ENCODE assay signal across 10 cellular contexts in genomic region chr9:33124716-33125378, GRCh38. TPM values are rescaled to one million over a fixed set of nuclear protein-coding genes. Genes with fewer than 3 reads are reported as not detected.
DNase-seq lines count a peak whose midpoint lies in the region; ATAC-seq and TF ChIP-seq lines count a peak whose summit lies in the region.
"Had no signal": no experiment of that assay in that cellular context is flagged by ENCODE, and none has a peak within 500 bp of the region (broad histone marks: within the 10 kb centered on the region; RNA-seq: fewer than 3 reads in every experiment).

No MANE protein-coding gene starts in this region.

- no peaks in the 10 kb centered on the region for H3K27me3 ChIP-seq in tibial nerve

- TF ChIP-seq EP300 in tibial nerve (IDR thresholded peaks at IDR 0.05), result no peak

- H3K9me3 ChIP-seq in tibial nerve, result no peaks in the 10 kb centered on the region

- H3K4me3 Mint-ChIP-seq in mesothelial cell of epicardium, result no peak overlapping the region

- peaks cover 12% of the 10 kb centered on the region for H3K4me1 Mint-ChIP-seq in mesothelial cell of epicardium

- H3K27ac ChIP-seq in tibial nerve, result peak overlapping the region in 1 of 4 donors; percentile 17

- DNase-seq in mesothelial cell of epicardium (ENCODE audit: low spot score in 2 of 2, unreplicated experiment in 2 of 2) (no peak), tibial nerve (ENCODE audit: low spot score in 2 of 2) (no peak), left lobe of liver (ENCODE audit: low spot score) (no peak), amniotic stem cell (lab: John Stamatoyannopoulos, UW) (no peak)
- DNase-seq: activated CD4-positive, CD25-positive, alpha-beta regulatory T cell treated with anti-CD3 and anti-CD28 coated beads, Interleukin-2, amount 50 U/mL, for 72 hours; NCI-H1048 had no signal

- no peak for TF ChIP-seq POLR2A in tibial nerve (IDR thresholded peaks at IDR 0.05)

- ATAC-seq in GM19467 (IDR thresholded peaks at IDR 0.05; ENCODE audit: unreplicated experiment) (peak; percentile 39), HG03469 (IDR thresholded peaks at IDR 0.05; ENCODE audit: unreplicated experiment) (peak; percentile 48), left lobe of liver (no peak), GM19455 (IDR thresholded peaks at IDR 0.05; ENCODE audit: unreplicated experiment) (no peak)

- peaks cover 0 to 32% (median 18%) of the 10 kb centered on the region in 4 donors for H3K4me1 ChIP-seq in tibial nerve

- TF ChIP-seq CTCF in GM12873 (IDR thresholded peaks at IDR 0.05; ENCODE audit: insufficient read depth, low read depth, low read length, missing control alignments) (peak; percentile 15), mesothelial cell of epicardium (IDR thresholded peaks at IDR 0.05; ENCODE audit: unreplicated experiment) (no peak), tibial nerve (IDR thresholded peaks at IDR 0.05) (no peak)

- H3K36me3 ChIP-seq in tibial nerve, result peaks cover 0 to 84% (median 0%) of the 10 kb centered on the region in 3 donors

- H3K27me3 Mint-ChIP-seq in mesothelial cell of epicardium (ENCODE audit: low read depth), result no peaks in the 10 kb centered on the region

- H3K9me3 Mint-ChIP-seq in mesothelial cell of epicardium, result no peaks in the 10 kb centered on the region

- no peak overlapping the region for H3K4me3 ChIP-seq in tibial nerve

- WGBS in tibial nerve, 2 donors, result 60 to 67% methylated on average over 9 of the region's 9 CpGs

- peaks cover 28% of the 10 kb centered on the region for H3K36me3 Mint-ChIP-seq in mesothelial cell of epicardium

- H3K27ac Mint-ChIP-seq in mesothelial cell of epicardium, result peak overlapping the region; percentile 14

RNA-seq across cellular contexts. Expression of gene B4GALT1, which starts 42.3 kb away (rescaled TPM):
- total RNA-seq in mesothelial cell of epicardium, result 78.3 to 81.4 TPM (median 78.9 TPM) in 3 replicates
- 10 to 100 TPM; 51.6 to 74.4 (median 65.3) TPM for total RNA-seq in tibial nerve
- 48.2 TPM for total RNA-seq in left lobe of liver

RNA-seq across cellular contexts. Expression of gene SMU1, which starts 48.4 kb away (rescaled TPM):
- total RNA-seq in mesothelial cell of epicardium, result 24.3 to 24.5 TPM (median 24.4 TPM) in 3 replicates
- 10 to 100 TPM; 15.1 to 19.9 (median 16.8) TPM for total RNA-seq in tibial nerve
- 7.0 TPM for total RNA-seq in left lobe of liver

Comparison
In these comparisons a context has a peak if more than half of its experiments do, and no peak if none do; other contexts are left out.
1. ATAC-seq: peak in GM19467 (single experiment) and HG03469 (single experiment); none in left lobe of liver (single experiment) and GM19455 (single experiment).